Comparison of ENCODE assay signal across 8 cellular contexts in the genomic region with DNA sequence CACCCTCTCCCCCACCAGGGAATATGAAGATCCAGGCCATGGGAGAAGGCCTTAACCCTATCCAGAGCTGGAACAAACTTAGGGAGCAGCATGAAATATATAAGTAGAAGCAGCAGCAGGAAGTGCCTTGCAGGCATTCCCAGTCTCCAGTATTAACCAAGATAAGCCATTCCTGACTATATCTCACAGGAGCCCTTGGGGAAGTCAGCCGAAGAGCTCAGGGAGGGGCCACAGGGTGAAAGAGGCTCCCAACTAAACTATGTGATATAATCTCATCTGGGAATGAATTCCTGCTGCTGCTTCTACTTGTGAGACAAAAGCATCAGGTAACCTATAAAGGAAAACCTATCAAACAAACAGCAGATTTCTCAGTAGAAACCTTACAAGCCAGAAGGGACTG.
"Had no signal": no experiment of that assay in that cellular context is flagged by ENCODE, and none has a peak within 500 bp of the region (broad histone marks: within the 10 kb centered on the region; RNA-seq: fewer than 3 reads in every experiment).

No MANE protein-coding gene starts in this region.

- DNase-seq: GDM1, GF-D8 had no signal

- FAIRE-seq: G401.6, GM12878, GM12891, GM12892, GM18507, GM19239 had no signal

- H3K4me3 ChIP-seq: GM12878 had no signal
